In the genomic region with DNA sequence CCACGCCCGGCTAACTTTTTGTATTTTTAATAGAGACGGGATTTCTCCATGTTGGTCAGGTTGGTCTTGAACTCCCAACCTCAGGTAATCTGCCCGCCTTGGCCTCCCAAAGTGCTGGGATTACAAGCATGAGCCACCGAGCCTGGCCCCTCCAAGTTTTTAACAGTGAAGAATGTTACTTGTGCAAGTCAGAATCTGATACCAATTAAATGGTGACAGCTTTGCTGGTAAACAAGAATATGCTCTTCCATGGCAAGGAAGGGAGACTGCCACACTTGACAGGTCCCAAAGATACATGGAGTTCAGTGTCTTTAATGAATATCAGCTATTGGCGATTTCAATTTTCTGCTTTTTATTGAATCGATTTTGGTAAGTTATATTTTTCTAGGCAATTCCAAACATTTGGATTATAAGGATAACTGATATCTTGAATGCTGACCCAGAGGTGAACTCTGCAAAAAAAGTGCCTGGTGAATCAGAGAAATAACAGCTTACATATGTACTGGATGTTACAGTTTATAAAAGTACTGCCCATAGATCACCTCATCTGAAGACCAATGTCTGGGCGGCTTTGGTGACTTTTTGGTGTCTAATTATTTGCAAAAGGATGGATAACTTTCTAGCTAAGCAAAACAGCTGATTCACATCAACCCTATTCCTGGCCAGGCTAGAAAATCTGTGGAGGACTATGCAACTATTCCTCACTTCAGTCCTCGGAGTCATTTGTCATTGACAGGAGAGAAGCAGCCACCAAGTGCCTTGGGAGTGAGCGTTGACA, we compare ENCODE assay signal across 9 cellular contexts. TPM values are rescaled to one million over a fixed set of nuclear protein-coding genes. Genes with fewer than 3 reads are reported as not detected.
DNase-seq lines count a peak whose midpoint lies in the region; ATAC-seq, FAIRE-seq and TF ChIP-seq lines count a peak whose summit lies in the region.
"Had no signal": no experiment of that assay in that cellular context is flagged by ENCODE, and none has a peak within 500 bp of the region (broad histone marks: within the 10 kb centered on the region; RNA-seq: fewer than 3 reads in every experiment).

No MANE protein-coding gene starts in this region.

- H3K9me3 Mint-ChIP-seq in Calu3 (ENCODE audit: low read depth, unreplicated experiment): no peaks in the 10 kb centered on the region

- no peaks in the 10 kb centered on the region for H3K9me3 ChIP-seq in Panc1 (ENCODE audit: control insufficient read depth, insufficient read depth, low read depth, low read length)
- H3K9me3 ChIP-seq in endothelial cell of umbilical vein (replicated peaks; ENCODE audit: control insufficient read depth, insufficient read depth, low read length): no peaks in the 10 kb centered on the region
- H3K9me3 ChIP-seq in pancreas: no peaks in the 10 kb centered on the region

- no peaks in the 10 kb centered on the region for H3K27me3 Mint-ChIP-seq in Calu3 (ENCODE audit: unreplicated experiment)

- no peaks in the 10 kb centered on the region for H4K20me1 ChIP-seq in endothelial cell of umbilical vein (replicated peaks; ENCODE audit: control insufficient read depth, extremely low read depth, insufficient read depth, low read length)

- H3K27me3 ChIP-seq in Panc1 (ENCODE audit: control insufficient read depth, insufficient read depth, low read length) (no peaks in the 10 kb centered on the region), endothelial cell of umbilical vein (ENCODE audit: control insufficient read depth in 2 of 2, insufficient read depth in 2 of 2, low read length in 2 of 2) (peaks cover 1 to 2% of the 10 kb centered on the region in 2 experiments), pancreas (no peaks in the 10 kb centered on the region)

- ATAC-seq in Panc1 (no peak), pancreas (no peak), GM21737 (IDR thresholded peaks at IDR 0.05; ENCODE audit: unreplicated experiment) (no peak)

- H3K9me1 ChIP-seq in endothelial cell of umbilical vein (replicated peaks; ENCODE audit: control insufficient read depth, extremely low read depth, insufficient read depth, low read length): no peaks in the 10 kb centered on the region

- H3K4me1 Mint-ChIP-seq in Calu3 (ENCODE audit: low read depth, unreplicated experiment): peaks cover 6% of the 10 kb centered on the region

- TF ChIP-seq CTCF in Calu3 (IDR thresholded peaks at IDR 0.05; ENCODE audit: unreplicated experiment) (no peak), Panc1 (IDR thresholded peaks at IDR 0.05) (no peak), endothelial cell of umbilical vein (IDR thresholded peaks at IDR 0.05; ENCODE audit: extremely low read depth in 1 of 2, insufficient read depth in 1 of 2, low read depth in 1 of 2, low read length in 2 of 2) (no peak), pancreas (IDR thresholded peaks at IDR 0.05) (no peak)

- in situ Hi-C loops in Panc1 (cut with HindIII; ENCODE audit: low pct_unique_long_range_greater_than_20kb, low sequenced_read_pairs): no loop called here

- CTCF ChIA-PET in Calu3 (lab: Charles Lee) (interaction anchor here (0.7 to 2.0 kb wide), 5 partner anchors 11 to 1627 kb away, joined by 3 to 6 read pairs (median 3); partner anchors contain the start of gene RNU5B-1), Panc1 (lab: Charles Lee) (interaction anchor here (0.6 to 0.7 kb wide), 3 partner anchors 61 to 1209 kb away, joined by 3 to 16 read pairs (median 10); no protein-coding TSS in a partner anchor), endothelial cell of umbilical vein (lab: Charles Lee) (interaction anchor here (0.7 to 3.2 kb wide), 6 partner anchors 11 to 100 kb away, joined by 3 to 23 read pairs (median 10); partner anchors contain the start of genes CLPX and RNU5B-1)

- H3K27ac ChIP-seq in Panc1 (ENCODE audit: low read length) (peak overlapping the region; percentile 75), endothelial cell of umbilical vein (ENCODE audit: insufficient read depth, low read depth, low read length) (no peak overlapping the region), pancreas (peak overlapping the region; percentile 75 to 92 (median 86))

- POLR2A ChIA-PET in Panc1 (lab: Charles Lee) (interaction anchor here (0.7 to 1.6 kb wide), 3 partner anchors 15 to 101 kb away, joined by 3 to 12 read pairs (median 7); partner anchors contain the start of genes CLPX and RNU5B-1), endothelial cell of umbilical vein (lab: Charles Lee) (interaction anchor here (0.6 to 2.3 kb wide), 4 partner anchors 19 to 100 kb away, joined by 3 to 19 read pairs (median 4); partner anchors contain the start of genes CLPX and RNU5B-1)

- H3K36me3 ChIP-seq in Panc1 (ENCODE audit: control insufficient read depth, insufficient read depth, low read length) (no peaks in the 10 kb centered on the region), endothelial cell of umbilical vein (ENCODE audit: control insufficient read depth in 2 of 2, extremely low read depth in 1 of 2, insufficient read depth in 2 of 2, low read length in 2 of 2) (no peaks in the 10 kb centered on the region), pancreas (no peaks in the 10 kb centered on the region)

- intact Hi-C loops in Calu3 (cut with micrococcal nuclease; ENCODE audit: unreplicated experiment): no loop called here
- intact Hi-C loops in Panc1 (cut with micrococcal nuclease; ENCODE audit: unreplicated experiment): no loop called here
- intact Hi-C loops in endothelial cell of umbilical vein (cut with micrococcal nuclease): no loop called here
- intact Hi-C loops in pancreas (cut with DNase I): no loop called here

- H3K4me2 ChIP-seq in endothelial cell of umbilical vein (ENCODE audit: insufficient read depth, low read length): peak overlapping the region; percentile 49

- H3K4me1 ChIP-seq in Panc1 (ENCODE audit: control insufficient read depth, insufficient read depth, low read length) (peaks cover 13% of the 10 kb centered on the region), endothelial cell of umbilical vein (ENCODE audit: control insufficient read depth, extremely low read depth, insufficient read depth, low read length) (peaks cover 16% of the 10 kb centered on the region), pancreas (peaks cover 0 to 13% (median 6%) of the 10 kb centered on the region in 3 donors)

- H3K4me3 ChIP-seq in Panc1 (ENCODE audit: low read depth in 2 of 2, low read length in 2 of 2) (peak overlapping the region; percentile 64 to 83), endothelial cell of umbilical vein (replicated peaks in 1 of 3; ENCODE audit: insufficient read depth in 1 of 3, low read depth in 1 of 3, low read length in 3 of 3) (peak overlapping the region in 2 of 3 experiments; percentile 65 to 67), pancreas (peak overlapping the region; percentile 68 to 92 (median 74))

- TSS peak; percentile 53 for BruUV-seq in Calu3 (replicated peaks; lab: Mats Ljungman, UMichigan)
- BruUV-seq in Panc1 (replicated peaks; lab: Mats Ljungman, UMichigan): TSS peak; percentile 72
- BruUV-seq in endothelial cell of umbilical vein (replicated peaks; lab: Mats Ljungman, UMichigan): TSS peak; percentile 48

- H3K4me3 Mint-ChIP-seq in Calu3 (ENCODE audit: low read depth, unreplicated experiment): peak overlapping the region; percentile 96

- peak overlapping the region; percentile 90 for H2AFZ ChIP-seq in endothelial cell of umbilical vein (ENCODE audit: low read depth, low read length)

- no peaks in the 10 kb centered on the region for H3K79me2 ChIP-seq in endothelial cell of umbilical vein (ENCODE audit: control insufficient read depth, insufficient read depth, low read length)

- peak overlapping the region; percentile 73 for H3K9ac ChIP-seq in endothelial cell of umbilical vein (replicated peaks; ENCODE audit: extremely low read depth, insufficient read depth, low read length)

- H3K36me3 Mint-ChIP-seq in Calu3 (ENCODE audit: insufficient read depth, unreplicated experiment): peaks cover 17% of the 10 kb centered on the region

- dilution Hi-C loops in endothelial cell of umbilical vein (cut with MboI; ENCODE audit: extremely low pct_ligation_motif_present, low sequenced_read_pairs): no loop called here

- no peak for TF ChIP-seq POLR2A in endothelial cell of umbilical vein (IDR thresholded peaks at IDR 0.05; ENCODE audit: low read depth, low read length)

- peak; percentile 72 for FAIRE-seq in endothelial cell of umbilical vein (lab: Jason Lieb, UNC)
- no peak for FAIRE-seq in pancreas (lab: Jason Lieb, UNC)

- peak overlapping the region; percentile 36 for H3K27ac Mint-ChIP-seq in Calu3 (ENCODE audit: unreplicated experiment)

- 66 to 69% methylated on average over 10 of the region's 10 CpGs for WGBS in pancreas, 2 donors

- DNase-seq in Calu3 (no peak), Panc1 (ENCODE audit: low read depth, low spot score) (no peak), endothelial cell of umbilical vein (ENCODE audit: low read depth, low spot score) (no peak), pancreas (no peak), NCI-H2107 (lab: John Stamatoyannopoulos, UW) (no peak), DMS53 treated with DMSO at 0.1 percent for 48 hours (lab: John Stamatoyannopoulos, UW; ENCODE audit: unreplicated experiment) (no peak)
- DNase-seq in effector CD8-positive, alpha-beta T cell (lab: John Stamatoyannopoulos, UW): no peak
- DNase-seq: cortex of kidney had no signal

RNA-seq across cellular contexts. Expression of gene PARP16, which starts 1.2 kb away (rescaled TPM):
- total RNA-seq in Calu3 (2022) (4.6 and 5.8 TPM in 2 replicates), Panc1 (2021; ENCODE audit: unreplicated experiment) (15.4 TPM), endothelial cell of umbilical vein (6.0 and 6.3 TPM in 2 replicates), pancreas (1 to 10 TPM; 3.8 to 7.5 (median 5.7) TPM)
- 15.6 TPM for polyA plus RNA-seq in Panc1 (2012; ENCODE audit: insufficient read length)
- polyA plus RNA-seq in endothelial cell of umbilical vein (3.9 and 4.4 TPM in 2 replicates), pancreas (1 to 10 TPM; 3.1 to 5.5 TPM)
- 4.8 and 5.6 TPM in 2 replicates for polyA plus RNA-seq in endothelial cell of umbilical vein (2011; cell fraction: cytosol; rRNA removed)
- polyA plus RNA-seq in endothelial cell of umbilical vein (2011; cell fraction: nucleus; rRNA removed): 3.7 and 4.6 TPM in 2 replicates
- polyA plus RNA-seq in endothelial cell of umbilical vein (2012): 4.8 and 5.4 TPM in 2 replicates
- polyA minus RNA-seq in endothelial cell of umbilical vein: 3.5 and 4.1 TPM in 2 replicates
- polyA minus RNA-seq in endothelial cell of umbilical vein (2011; cell fraction: cytosol; rRNA and poly(A)+ RNA removed): 12.3 TPM
- polyA minus RNA-seq in endothelial cell of umbilical vein (2011; cell fraction: nucleus; rRNA and poly(A)+ RNA removed): 1.1 and 1.8 TPM in 2 replicates

RNA-seq across cellular contexts. Expression of gene RNU5A-1, which starts 10.4 kb away (rescaled TPM):
- total RNA-seq in Calu3 (2022): not detected in 2 replicates
- not detected for total RNA-seq in Panc1 (2021; ENCODE audit: unreplicated experiment)
- polyA plus RNA-seq in Panc1 (2012; ENCODE audit: insufficient read length): not detected
- total RNA-seq in endothelial cell of umbilical vein: not detected in 2 replicates
- polyA plus RNA-seq in endothelial cell of umbilical vein: not detected in 2 replicates
- not detected in 2 replicates for polyA plus RNA-seq in endothelial cell of umbilical vein (2011; cell fraction: cytosol; rRNA removed)
- not detected in 2 replicates for polyA plus RNA-seq in endothelial cell of umbilical vein (2011; cell fraction: nucleus; rRNA removed)
- not detected in 2 replicates for polyA plus RNA-seq in endothelial cell of umbilical vein (2012)
- under 0.01 TPM in 1 of 2 replicates, not detected in the other for polyA minus RNA-seq in endothelial cell of umbilical vein
- 512 TPM for polyA minus RNA-seq in endothelial cell of umbilical vein (2011; cell fraction: cytosol; rRNA and poly(A)+ RNA removed)
- polyA minus RNA-seq in endothelial cell of umbilical vein (2011; cell fraction: nucleus; rRNA and poly(A)+ RNA removed): under 0.01 TPM in 2 replicates
- not detected for total RNA-seq in pancreas
- polyA plus RNA-seq in pancreas: not detected

RNA-seq across cellular contexts. Expression of gene RNU5B-1, which starts 19.0 kb away (rescaled TPM):
- total RNA-seq in Calu3 (2022): 20.3 and 25.8 TPM in 2 replicates
- total RNA-seq in Panc1 (2021; ENCODE audit: unreplicated experiment): not detected
- not detected for polyA plus RNA-seq in Panc1 (2012; ENCODE audit: insufficient read length)
- not detected in 2 replicates for total RNA-seq in endothelial cell of umbilical vein
- polyA plus RNA-seq in endothelial cell of umbilical vein: not detected in 2 replicates
- not detected in 2 replicates for polyA plus RNA-seq in endothelial cell of umbilical vein (2011; cell fraction: cytosol; rRNA removed)
- polyA plus RNA-seq in endothelial cell of umbilical vein (2011; cell fraction: nucleus; rRNA removed): under 0.01 TPM in 1 of 2 replicates, not detected in the other
- polyA plus RNA-seq in endothelial cell of umbilical vein (2012): under 0.01 TPM in 1 of 2 replicates, not detected in the other
- polyA minus RNA-seq in endothelial cell of umbilical vein: under 0.01 TPM in 2 replicates
- 2,482 TPM for polyA minus RNA-seq in endothelial cell of umbilical vein (2011; cell fraction: cytosol; rRNA and poly(A)+ RNA removed)
- under 0.01 TPM in 2 replicates for polyA minus RNA-seq in endothelial cell of umbilical vein (2011; cell fraction: nucleus; rRNA and poly(A)+ RNA removed)
- 10 to 100 TPM in 3 of 6 donors, not detected in 3; 10.5 to 21.8 (median 21.6) TPM for total RNA-seq in pancreas
- not detected for polyA plus RNA-seq in pancreas
